In genomic region chr3:86986666-86987420, GRCh38 we compare ENCODE assay signal across 14 cellular contexts. TPM values are rescaled to one million over a fixed set of nuclear protein-coding genes. Genes with fewer than 3 reads are reported as not detected.
A peak's percentile ranks its signal among the peaks of the same experiment; 100 is the strongest.
DNase-seq lines count a peak whose midpoint lies in the region; ATAC-seq, FAIRE-seq and TF ChIP-seq lines count a peak whose summit lies in the region.
"Had no signal": no experiment of that assay in that cellular context is flagged by ENCODE, and none has a peak within 500 bp of the region (broad histone marks: within the 10 kb centered on the region; RNA-seq: fewer than 3 reads in every experiment).

No MANE protein-coding gene starts in this region.

- no peak for ATAC-seq in A549
- ATAC-seq in GM21717 (IDR thresholded peaks at IDR 0.05; ENCODE audit: unreplicated experiment) = no peak
- ATAC-seq in GM18511 (IDR thresholded peaks at IDR 0.05; ENCODE audit: unreplicated experiment) = no peak
- no peak for ATAC-seq in left lung

- no peak overlapping the region for H2AFZ ChIP-seq in osteoblast (ENCODE audit: low read length)

- DNase-seq in A549 (ENCODE audit: low read depth in 1 of 2, low spot score in 1 of 2) (no peak), SJCRH30 (no peak), esophagus muscularis mucosa (ENCODE audit: extremely low spot score) (no peak), osteoblast (ENCODE audit: insufficient read length, low spot score, missing footprints) (peak; percentile 73), left lung (no peak)
- DNase-seq in activated CD4-positive, alpha-beta T cell treated with anti-CD3 and anti-CD28 coated beads for 4 hours = no peak
- DNase-seq: activated naive CD4-positive, alpha-beta T cell treated with anti-CD3 and anti-CD28 coated beads, Interleukin-2, amount 50 U/mL, for 16 hours; COR-L47; dermis blood vessel endothelial cell; NCI-H1436 treated with DMSO at 0.1 percent for 48 hours; SHP77 treated with DMSO at 0.1 percent for 48 hours had no signal

- H3K4me3 ChIP-seq in A549 = no peak overlapping the region
- H3K4me3 ChIP-seq in SJCRH30 = peak overlapping the region; percentile 81
- H3K4me3 ChIP-seq in esophagus muscularis mucosa = peak overlapping the region; percentile 2 to 73 (median 52)
- peak overlapping the region; percentile 94 for H3K4me3 ChIP-seq in osteoblast (ENCODE audit: insufficient read depth, low read length)
- H3K4me3 ChIP-seq in left lung = no peak overlapping the region

- POLR2A ChIA-PET in A549 (lab: Yijun Ruan, JAX) = no interaction called here

- TF ChIP-seq CTCF in A549 (IDR thresholded peaks at IDR 0.05) (no peak), esophagus muscularis mucosa (IDR thresholded peaks at IDR 0.05) (no peak), osteoblast (IDR thresholded peaks at IDR 0.05; ENCODE audit: extremely low read depth, low read depth, low read length) (no peak), left lung (IDR thresholded peaks at IDR 0.05) (no peak)

- CTCF ChIA-PET in A549 (lab: Yijun Ruan, JAX) = interaction anchor here (1.2 to 1.6 kb wide), 2 partner anchors 21 to 213 kb away, joined by 3 read pairs; no protein-coding TSS in a partner anchor

- no peaks in the 10 kb centered on the region for H3K27me3 ChIP-seq in SJCRH30
- H3K27me3 ChIP-seq in esophagus muscularis mucosa = peaks cover 0 to 24% (median 5%) of the 10 kb centered on the region in 4 donors
- no peaks in the 10 kb centered on the region for H3K27me3 ChIP-seq in osteoblast (ENCODE audit: insufficient read depth, low read length)
- H3K27me3 ChIP-seq in left lung = peaks cover 0 to 44% of the 10 kb centered on the region in 2 donors

- no peaks in the 10 kb centered on the region for H3K9me3 ChIP-seq in A549
- H3K9me3 ChIP-seq in SJCRH30 (replicated peaks) = no peaks in the 10 kb centered on the region
- H3K9me3 ChIP-seq in esophagus muscularis mucosa = no peaks in the 10 kb centered on the region
- no peaks in the 10 kb centered on the region for H3K9me3 ChIP-seq in osteoblast (ENCODE audit: low read depth, low read length)
- H3K9me3 ChIP-seq in left lung = no peaks in the 10 kb centered on the region

- peak overlapping the region; percentile 85 for H3K4me2 ChIP-seq in A549
- H3K4me2 ChIP-seq in osteoblast (ENCODE audit: insufficient read depth, low read length) = peak overlapping the region; percentile 80

- H3K4me1 ChIP-seq in A549 (peaks cover 67% of the 10 kb centered on the region), SJCRH30 (peaks cover 47% of the 10 kb centered on the region), esophagus muscularis mucosa (peaks cover 8 to 72% (median 29%) of the 10 kb centered on the region in 4 donors), osteoblast (ENCODE audit: insufficient read depth, low read length) (peaks cover 63% of the 10 kb centered on the region), left lung (no peaks in the 10 kb centered on the region)

- no peak for FAIRE-seq in A549 (lab: Jason Lieb, UNC)
- FAIRE-seq: A204.1 had no signal

- no peaks in the 10 kb centered on the region for H4K20me1 ChIP-seq in osteoblast (ENCODE audit: insufficient read depth, low read length)

- TF ChIP-seq POLR2A in A549 (IDR thresholded peaks at IDR 0.05; ENCODE audit: low read length) (no peak), esophagus muscularis mucosa (IDR thresholded peaks at IDR 0.05; ENCODE audit: low read depth) (no peak)

- H3K79me2 ChIP-seq in osteoblast (ENCODE audit: insufficient read depth, low read length) = peaks cover 83% of the 10 kb centered on the region

- TF ChIP-seq EP300 in A549 (IDR thresholded peaks at IDR 0.05) (no peak), esophagus muscularis mucosa (IDR thresholded peaks at IDR 0.05) (no peak)

- H3K27ac ChIP-seq in A549 (peak overlapping the region in 1 of 2 experiments; percentile 27; a peak in 1 of 6 replicates), SJCRH30 (peak overlapping the region; percentile 37; the same call in 1 of the 2 replicates), esophagus muscularis mucosa (replicated peaks in 1 of 4) (peak overlapping the region; percentile 48 to 91 (median 76)), osteoblast (ENCODE audit: low read depth, low read length) (peak overlapping the region; percentile 97), left lung (peak overlapping the region in 1 of 2 donors; percentile 89)

- 66% methylated on average over 6 of the region's 6 CpGs for WGBS in A549 (ENCODE audit: missing lambda C conversion rate)
- WGBS in esophagus muscularis mucosa = 43% methylated on average over 6 of the region's 6 CpGs

- H3K36me3 ChIP-seq in SJCRH30 = peaks cover 15% of the 10 kb centered on the region
- H3K36me3 ChIP-seq in esophagus muscularis mucosa = no peaks in the 10 kb centered on the region
- H3K36me3 ChIP-seq in osteoblast (ENCODE audit: insufficient read depth, low read length) = peaks cover 11% of the 10 kb centered on the region
- H3K36me3 ChIP-seq in left lung = no peaks in the 10 kb centered on the region

- intact Hi-C loops in esophagus muscularis mucosa (cut with DNase I) = no loop called here
- intact Hi-C loops in left lung (cut with DNase I) = no loop called here

- no peak for TF ChIP-seq RAD21 in A549 (conservative IDR thresholded peaks at IDR 0.05 in 1 of 2, IDR thresholded peaks at IDR 0.05 in 1 of 2)

TF ChIP-seq in A549, 52 proteins besides CTCF, POLR2A, EP300 and RAD21:
- TF ChIP-seq CEBPB (IDR thresholded peaks at IDR 0.05) (peak in 1 of 2 experiments; percentile 26; a peak in 2 of 4 replicates), NFE2L2 (conservative IDR thresholded peaks at IDR 0.05; ENCODE audit: low read length) (no peak), KDM5A (IDR thresholded peaks at IDR 0.05) (no peak), EHMT2 (IDR thresholded peaks at IDR 0.05; ENCODE audit: low read depth) (no peak), ELK1 (IDR thresholded peaks at IDR 0.05; ENCODE audit: low read depth, low read length) (no peak)

RNA-seq across cellular contexts. Expression of gene VGLL3, which starts 4.1 kb away (rescaled TPM):
- polyA plus RNA-seq in A549 (2011; rRNA removed) = 12.9 and 13.0 TPM in 2 replicates
- 7.3 and 9.5 TPM in 2 replicates for polyA plus RNA-seq in A549 (2012; cell fraction: cytosol; rRNA removed)
- 9.5 and 12.0 TPM in 2 replicates for polyA plus RNA-seq in A549 (2012; cell fraction: nucleus; rRNA removed)
- polyA plus RNA-seq in A549 (2017; fragmentation: RNase III; extraction: RNeasy Plus Mini Kit Qiagen cat#74134 plus additional on column Dnase treatment) = 3.3 to 4.9 TPM (median 4.3 TPM) in 3 replicates
- 41.0 and 47.4 TPM in 2 replicates for polyA minus RNA-seq in A549 (2011; rRNA and poly(A)+ RNA removed)
- 77.4 and 86.6 TPM in 2 replicates for total RNA-seq in SJCRH30 (2014; rRNA removed; shearing (Covaris generic))
- 10 to 100 TPM; 23.7 to 45.6 (median 30.5) TPM for total RNA-seq in esophagus muscularis mucosa
- 198 and 242 TPM in 2 replicates for total RNA-seq in osteoblast
- total RNA-seq in left lung = 10 to 100 TPM; 33.1 to 55.3 TPM

Comparison
In these comparisons a context has a peak if more than half of its experiments do, and no peak if none do; other contexts are left out.
1. H3K4me3 ChIP-seq: peak in SJCRH30 (single experiment), esophagus muscularis mucosa (4 of 4) and osteoblast (single experiment); none in A549 (single experiment) and left lung (0 of 2).